In genomic region chr10:123318516-123318915, GRCh38 we compare ENCODE assay signal across 16 cellular contexts.
DNase-seq lines count a peak whose midpoint lies in the region.
"Had no signal": no experiment of that assay in that cellular context is flagged by ENCODE, and none has a peak within 500 bp of the region (broad histone marks: within the 10 kb centered on the region; RNA-seq: fewer than 3 reads in every experiment).

No MANE protein-coding gene starts in this region.

- no peak overlapping the region for H3K27ac Mint-ChIP-seq in T-helper 2 cell treated with Interferon-gamma antibody and Interleukin-4, amounts not matched to agents 5 μg/mL and 100 μg/mL, for 36 hours
- H3K27ac Mint-ChIP-seq: H9 had no signal

- no peak overlapping the region for H3K4me3 Mint-ChIP-seq in T-helper 2 cell treated with Interferon-gamma antibody and Interleukin-4, amounts not matched to agents 5 μg/mL and 100 μg/mL, for 36 hours
- H3K4me3 Mint-ChIP-seq: H9 had no signal

- H3K4me1 Mint-ChIP-seq in T-helper 2 cell treated with Interferon-gamma antibody and Interleukin-4, amounts not matched to agents 5 μg/mL and 100 μg/mL, for 36 hours (ENCODE audit: low read depth): no peaks in the 10 kb centered on the region

- H3K27me3 Mint-ChIP-seq in T-helper 2 cell treated with Interferon-gamma antibody and Interleukin-4, amounts not matched to agents 5 μg/mL and 100 μg/mL, for 36 hours (ENCODE audit: low read depth): peaks cover under 1% of the 10 kb centered on the region

- H3K36me3 Mint-ChIP-seq in T-helper 2 cell treated with Interferon-gamma antibody and Interleukin-4, amounts not matched to agents 5 μg/mL and 100 μg/mL, for 36 hours (ENCODE audit: low read depth): no peaks in the 10 kb centered on the region

- H3K9me3 Mint-ChIP-seq in T-helper 2 cell treated with Interferon-gamma antibody and Interleukin-4, amounts not matched to agents 5 μg/mL and 100 μg/mL, for 36 hours: no peaks in the 10 kb centered on the region
- H3K9me3 Mint-ChIP-seq: H9 had no signal

- peak; percentile 9 for DNase-seq in T-helper 2 cell treated with Interferon-gamma antibody and Interleukin-4, amounts not matched to agents 5 μg/mL and 100 μg/mL, for 36 hours (ENCODE audit: low spot score)
- DNase-seq in T-helper 2 cell (no peak), KG1 (lab: John Stamatoyannopoulos, UW) (no peak), NCI-H510A treated with DMSO at 0.1 percent for 48 hours (lab: John Stamatoyannopoulos, UW) (no peak), CD1c-positive myeloid dendritic cell (ENCODE audit: extremely low spot score) (no peak)
- peak; percentile 13 for DNase-seq in stimulated activated CD4-positive, alpha-beta T cell treated with anti-CD3 and anti-CD28 coated beads, Interleukin-1b, Interleukin-23, amount 100 ng/mL, for 48 hours
- DNase-seq in stimulated activated CD4-positive, alpha-beta T cell treated with anti-CD3 and anti-CD28 coated beads, Interleukin-15, amount 100 ng/mL, for 24 hours: no peak
- DNase-seq in stimulated activated CD8-positive, alpha-beta memory T cell treated with anti-CD3 and anti-CD28 coated beads, Interleukin-4, amount 100 ng/mL, for 48 hours: peak; percentile 37
- DNase-seq: DMS 273 treated with DMSO at 0.1 percent for 48 hours, EL, H9, NCI-H1417 treated with DMSO at 0.1 percent for 48 hours, NCI-H2029, NCI-H2171 treated with DMSO at 0.1 percent for 48 hours, NCI-H510A, Peyer's patch had no signal

Comparison
In these comparisons a context has a peak if more than half of its experiments do, and no peak if none do; other contexts are left out.
1. DNase-seq: peak in T-helper 2 cell treated with Interferon-gamma antibody and Interleukin-4, amounts not matched to agents 5 μg/mL and 100 μg/mL, for 36 hours (single experiment), stimulated activated CD4-positive, alpha-beta T cell treated with anti-CD3 and anti-CD28 coated beads, Interleukin-1b, Interleukin-23, amount 100 ng/mL, for 48 hours (single experiment) and stimulated activated CD8-positive, alpha-beta memory T cell treated with anti-CD3 and anti-CD28 coated beads, Interleukin-4, amount 100 ng/mL, for 48 hours (single experiment); none in T-helper 2 cell (0 of 5), stimulated activated CD4-positive, alpha-beta T cell treated with anti-CD3 and anti-CD28 coated beads, Interleukin-15, amount 100 ng/mL, for 24 hours (single experiment), KG1 (single experiment), NCI-H510A treated with DMSO at 0.1 percent for 48 hours (single experiment) and CD1c-positive myeloid dendritic cell (single experiment).